ENCODE assay signal across 21 cellular contexts in genomic region chr5:179373101-179373934, GRCh38. TPM values are rescaled to one million over a fixed set of nuclear protein-coding genes. Genes with fewer than 3 reads are reported as not detected.
DNase-seq lines count a peak whose midpoint lies in the region; ATAC-seq, FAIRE-seq and TF ChIP-seq lines count a peak whose summit lies in the region.
"Had no signal": no experiment of that assay in that cellular context is flagged by ENCODE, and none has a peak within 500 bp of the region (broad histone marks: within the 10 kb centered on the region; RNA-seq: fewer than 3 reads in every experiment).

No MANE protein-coding gene starts in this region.

- H3K27ac ChIP-seq in kidney (ENCODE audit: low read depth in 2 of 2, low read length in 2 of 2) (no peak overlapping the region), suprapubic skin (no peak overlapping the region)
- H3K27ac ChIP-seq: BLaER1, ovary had no signal

- intact Hi-C loops in kidney (cut with DNase I): no loop called here

- H3K4me1 ChIP-seq in kidney (ENCODE audit: control insufficient read depth in 1 of 2, insufficient read depth in 1 of 2, low read depth in 1 of 2, low read length in 2 of 2) (peaks cover 0 to 4% of the 10 kb centered on the region in 2 donors), suprapubic skin (no peaks in the 10 kb centered on the region)

- ATAC-seq in HG02588 (IDR thresholded peaks at IDR 0.05; ENCODE audit: unreplicated experiment): no peak

- no peak for TF ChIP-seq EP300 in suprapubic skin (IDR thresholded peaks at IDR 0.05)

- no peaks in the 10 kb centered on the region for H3K36me3 ChIP-seq in kidney (ENCODE audit: control insufficient read depth in 1 of 2, insufficient read depth in 2 of 2, low read length in 2 of 2)
- no peaks in the 10 kb centered on the region for H3K36me3 ChIP-seq in suprapubic skin
- H3K36me3 ChIP-seq: BLaER1, ovary had no signal

- TF ChIP-seq POLR2A in suprapubic skin (IDR thresholded peaks at IDR 0.05): no peak

- H3K9ac ChIP-seq in kidney (ENCODE audit: low read length in 2 of 2): no peak overlapping the region
- H3K9ac ChIP-seq: BLaER1 had no signal

- FAIRE-seq in kidney (lab: Jason Lieb, UNC): no peak
- FAIRE-seq: H54 had no signal

- TF ChIP-seq CTCF in kidney (IDR thresholded peaks at IDR 0.05; ENCODE audit: borderline replicate concordance, extremely low read depth, insufficient read depth) (no peak), suprapubic skin (IDR thresholded peaks at IDR 0.05) (no peak)

- in situ Hi-C loops in SK-MEL-5 (cut with HindIII; ENCODE audit: low pct_unique_long_range_greater_than_20kb, low sequenced_read_pairs): no loop called here

- DNase-seq in NCI-H2171 treated with DMSO at 0.1 percent for 48 hours (lab: John Stamatoyannopoulos, UW) (peak; percentile 21), NCI-H2171 (lab: John Stamatoyannopoulos, UW) (no peak), SK-MEL-5 (ENCODE audit: low read depth, low spot score) (peak; percentile 2), kidney (peak; percentile 33), suprapubic skin (ENCODE audit: low spot score in 2 of 2) (peak; percentile 48 to 68), NCI-H1930 (lab: John Stamatoyannopoulos, UW) (no peak)
- no peak for DNase-seq in stimulated activated CD4-positive, alpha-beta T cell treated with anti-CD3 and anti-CD28 coated beads, Interleukin-4, amount 100 ng/mL, for 1 hour
- DNase-seq: 8988T; activated naive CD4-positive, alpha-beta T cell treated with anti-CD3 and anti-CD28 coated beads for 36 hours; cerebellar nuclear complex; IMR-90; MM.1S; NCI-H187; NCI-H526 treated with DMSO at 0.1 percent for 48 hours; Right ventricle myocardium superior had no signal

- no peaks in the 10 kb centered on the region for H3K27me3 ChIP-seq in suprapubic skin
- H3K27me3 ChIP-seq: BLaER1, ovary had no signal

- H3K9me3 ChIP-seq in kidney (ENCODE audit: control insufficient read depth in 1 of 2, low read length in 2 of 2) (no peaks in the 10 kb centered on the region), suprapubic skin (no peaks in the 10 kb centered on the region)
- H3K9me3 ChIP-seq: BLaER1, ovary had no signal

- H3K4me3 ChIP-seq in kidney (ENCODE audit: low read length in 2 of 2) (no peak overlapping the region), suprapubic skin (no peak overlapping the region)
- H3K4me3 ChIP-seq: BLaER1, ovary had no signal

- WGBS in suprapubic skin: 82% methylated on average over 18 of the region's 26 CpGs

RNA-seq across cellular contexts. Expression of gene ADAMTS2, which starts 28.1 kb away (rescaled TPM):
- total RNA-seq in SK-MEL-5 (2014; rRNA removed; shearing (Covaris generic)): not detected in 2 replicates
- polyA plus RNA-seq in SK-MEL-5 (2015; cell fraction: cytosol; rRNA removed): 0.13 TPM in 1 of 2 replicates, not detected in the other
- 0.10 and 0.28 TPM in 2 replicates for polyA plus RNA-seq in SK-MEL-5 (2015; cell fraction: nucleus; rRNA removed)
- 13.6 TPM for total RNA-seq in kidney
- polyA plus RNA-seq in kidney (ENCODE audit: insufficient read depth, low read depth, low replicate concordance): 2.0 TPM
- 1 to 10 TPM; 3.1 to 5.5 (median 4.3) TPM for total RNA-seq in suprapubic skin
- total RNA-seq: activated naive CD4-positive, alpha-beta T cell treated with anti-CD3 and anti-CD28 coated beads for 36 hours; OCI-LY7; T-helper 1 cell treated with Interleukin-12 subunit alpha and Interleukin-12 subunit beta and Interleukin-4 antibody, amounts not matched to agents 30 ng/mL and 1 ng/mL, for 36 hours had no signal

Comparison
In these comparisons a context has a peak if more than half of its experiments do, and no peak if none do; other contexts are left out.
1. DNase-seq: peak in NCI-H2171 treated with DMSO at 0.1 percent for 48 hours (single experiment), SK-MEL-5 (single experiment), kidney (single experiment) and suprapubic skin (2 of 2); none in NCI-H2171 (single experiment), stimulated activated CD4-positive, alpha-beta T cell treated with anti-CD3 and anti-CD28 coated beads, Interleukin-4, amount 100 ng/mL, for 1 hour (single experiment) and NCI-H1930 (0 of 2).